Comparison of ENCODE assay signal across 15 cellular contexts in the genomic region with DNA sequence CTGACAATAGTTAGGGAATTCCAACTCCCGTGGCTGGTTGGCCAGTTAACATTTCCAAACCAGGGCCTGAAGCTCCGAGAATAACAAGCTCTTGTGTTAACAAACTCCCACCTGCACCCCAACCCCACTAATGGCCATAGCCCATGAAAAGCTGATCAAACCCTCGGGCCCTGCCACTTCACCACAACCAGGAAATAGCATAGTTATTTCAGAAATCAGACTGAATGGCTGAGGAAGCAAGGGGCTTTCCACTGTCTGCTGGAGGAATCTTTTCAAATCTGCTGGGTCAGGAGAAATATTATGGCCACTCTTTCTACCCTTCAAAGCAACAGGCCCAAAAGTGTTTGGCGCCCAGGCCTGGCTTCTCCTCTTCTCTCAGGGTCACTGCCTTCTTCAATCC.
DNase-seq lines count a peak whose midpoint lies in the region; ATAC-seq, FAIRE-seq and TF ChIP-seq lines count a peak whose summit lies in the region.
"Had no signal": no experiment of that assay in that cellular context is flagged by ENCODE, and none has a peak within 500 bp of the region (broad histone marks: within the 10 kb centered on the region; RNA-seq: fewer than 3 reads in every experiment).

No MANE protein-coding gene starts in this region.

- H3K4me1 ChIP-seq in PC-9 (replicated peaks; ENCODE audit: insufficient read depth): peaks cover 11% of the 10 kb centered on the region
- H3K4me1 ChIP-seq: Caco-2 had no signal

- FAIRE-seq in GM19239 (lab: Jason Lieb, UNC): no peak

- peaks cover 8% of the 10 kb centered on the region; the same call in 1 of the 2 replicates for H3F3A ChIP-seq in PC-9 (ENCODE audit: insufficient read depth, low read depth)

- H3K27me3 Mint-ChIP-seq in immature natural killer cell (ENCODE audit: low read depth in 3 of 3): no peaks in the 10 kb centered on the region

- DNase-seq in GM12865 (ENCODE audit: low read depth) (peak; percentile 85), GM19240 (ENCODE audit: insufficient read length, low spot score) (peak; percentile 30), immature natural killer cell (no peak), lower leg skin (ENCODE audit: low spot score in 2 of 2) (no peak), GM19239 (ENCODE audit: insufficient read length, low spot score) (no peak), PC-9 (no peak)
- DNase-seq: Caco-2; NCI-H345; stimulated activated CD4-positive, alpha-beta T cell treated with anti-CD3 and anti-CD28 coated beads, Interleukin-12 subunit alpha, Interleukin-12 subunit beta, amount 100 ng/mL, for 4 hours; WERI-Rb-1 had no signal

- no peaks in the 10 kb centered on the region for H3K27me3 ChIP-seq in PC-9 (ENCODE audit: insufficient read depth, low read depth)
- H3K27me3 ChIP-seq: neutrophil had no signal

- peaks cover 52 to 60% of the 10 kb centered on the region in 2 donors for H3K4me1 Mint-ChIP-seq in immature natural killer cell

- H4K20me1 ChIP-seq in PC-9 (ENCODE audit: insufficient read depth): no peaks in the 10 kb centered on the region

- intact Hi-C loops in lower leg skin (cut with DNase I; ENCODE audit: low total_unique reads): no loop called here
- intact Hi-C loops in PC-9 (cut with micrococcal nuclease; ENCODE audit: unreplicated experiment): no loop called here

- TF ChIP-seq CTCF in GM12865 (IDR thresholded peaks at IDR 0.05; ENCODE audit: insufficient read depth, low read depth, low read length, missing control alignments) (no peak), lower leg skin (IDR thresholded peaks at IDR 0.05) (no peak), PC-9 (conservative IDR thresholded peaks at IDR 0.05) (no peak)

- H3K36me3 Mint-ChIP-seq in immature natural killer cell: peaks cover 0 to 4% (median 0%) of the 10 kb centered on the region in 3 donors

- H3K9me3 ChIP-seq in PC-9 (ENCODE audit: insufficient read depth, low read depth): no peaks in the 10 kb centered on the region
- H3K9me3 ChIP-seq: Caco-2, neutrophil had no signal

- ATAC-seq in HG03460 (IDR thresholded peaks at IDR 0.05; ENCODE audit: unreplicated experiment) (peak; percentile 24), HG03039 (IDR thresholded peaks at IDR 0.05; ENCODE audit: unreplicated experiment) (no peak)
- ATAC-seq: GM23338 had no signal

- peak overlapping the region; percentile 57 for H3K4me3 ChIP-seq in GM12865 (ENCODE audit: low read depth, low read length)
- no peak overlapping the region for H3K4me3 ChIP-seq in lower leg skin (ENCODE audit: low read depth, poor library complexity, severe bottlenecking)
- no peak overlapping the region for H3K4me3 ChIP-seq in PC-9
- H3K4me3 ChIP-seq: coronary artery, GM23338 had no signal

- WGBS in lower leg skin, 2 donors: 84 to 89% methylated on average over 4 of the region's 4 CpGs

- H3K36me3 ChIP-seq in PC-9 (ENCODE audit: low read depth): no peaks in the 10 kb centered on the region
- H3K36me3 ChIP-seq: WERI-Rb-1 had no signal

- no peak overlapping the region for H3K4me3 Mint-ChIP-seq in immature natural killer cell
- H3K4me3 Mint-ChIP-seq: GM23338 had no signal

- no peaks in the 10 kb centered on the region for H3K9me3 Mint-ChIP-seq in immature natural killer cell

- POLR2A ChIA-PET in PC-9 (lab: Charles Lee; ENCODE audit: unreplicated experiment): no interaction called here

- H2AFZ ChIP-seq in PC-9: no peak overlapping the region
- H2AFZ ChIP-seq: GM23338 had no signal

- H3K27ac ChIP-seq in PC-9: no peak overlapping the region
- H3K27ac ChIP-seq: coronary artery, neutrophil, WERI-Rb-1 had no signal

- H3K4me2 ChIP-seq in PC-9: no peak overlapping the region
- H3K4me2 ChIP-seq: GM23338 had no signal

- BruUV-seq in PC-9 (replicated peaks; lab: Mats Ljungman, UMichigan): no TSS peak

- no peaks in the 10 kb centered on the region for H3K79me2 ChIP-seq in PC-9 (ENCODE audit: low read depth)

- peak overlapping the region in 5 of 6 donors; percentile 2 to 63 (median 29) for H3K27ac Mint-ChIP-seq in immature natural killer cell
- H3K27ac Mint-ChIP-seq: GM23338 had no signal

- TF ChIP-seq POLR2A in lower leg skin (IDR thresholded peaks at IDR 0.05): no peak

- CTCF ChIA-PET in PC-9 (lab: Charles Lee): no interaction called here

- no peaks in the 10 kb centered on the region for H3K9me2 ChIP-seq in PC-9 (ENCODE audit: insufficient read depth)

Comparison
In these comparisons a context has a peak if more than half of its experiments do, and no peak if none do; other contexts are left out.
1. DNase-seq: peak in GM12865 (single experiment) and GM19240 (single experiment); none in immature natural killer cell (0 of 3), lower leg skin (0 of 2), GM19239 (single experiment) and PC-9 (0 of 2).